8 cellular contexts compared by ENCODE assay signal in genomic region chr1:65368403-65368802, GRCh38.
"Had no signal": no experiment of that assay in that cellular context is flagged by ENCODE, and none has a peak within 500 bp of the region (broad histone marks: within the 10 kb centered on the region; RNA-seq: fewer than 3 reads in every experiment).

No MANE protein-coding gene starts in this region.

- FAIRE-seq: G401.6, GM12878, GM12891, GM12892, GM18507, GM19239 had no signal

- ATAC-seq: GM12878 had no signal

- DNase-seq: GDM1, GF-D8 had no signal

- H3K4me3 ChIP-seq: GM12878 had no signal
